8 cellular contexts compared by ENCODE assay signal in the genomic region with DNA sequence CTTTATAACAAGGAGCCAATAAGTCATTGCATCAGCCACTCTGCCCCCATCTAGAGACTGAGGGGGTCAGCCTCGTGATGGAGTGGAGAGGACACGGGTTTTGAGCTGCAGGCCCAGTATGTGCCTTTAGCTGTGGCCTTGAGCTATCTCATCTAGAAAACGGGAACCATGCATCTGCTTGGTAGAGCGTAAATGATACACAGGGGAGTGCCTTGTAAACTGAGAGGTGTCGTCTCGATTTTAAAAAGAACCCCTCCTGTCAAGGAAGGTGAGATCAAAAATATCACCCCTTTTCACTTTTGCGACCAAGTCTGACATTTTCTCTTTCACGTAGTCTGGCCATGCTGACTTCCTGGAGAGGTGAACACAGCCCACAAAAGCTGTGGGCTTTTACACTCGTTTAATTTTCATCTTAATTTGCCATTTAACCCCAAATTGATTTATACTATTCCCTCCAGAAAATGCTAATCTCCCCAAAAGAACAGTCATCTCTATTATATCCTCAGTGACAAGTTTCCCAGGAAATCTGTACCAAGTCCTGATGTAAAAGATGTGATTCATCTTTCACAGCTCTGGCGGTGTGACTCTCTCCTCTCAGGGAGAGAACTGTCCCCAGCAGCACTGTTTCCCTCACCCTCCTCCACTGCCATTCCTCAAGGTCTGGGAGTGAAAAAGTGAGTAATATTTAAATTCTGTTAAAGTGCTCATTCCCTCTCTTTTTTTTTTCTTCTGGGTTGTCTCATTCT. TPM values are rescaled to one million over a fixed set of nuclear protein-coding genes. Genes with fewer than 3 reads are reported as not detected.
DNase-seq lines count a peak whose midpoint lies in the region; ATAC-seq and TF ChIP-seq lines count a peak whose summit lies in the region.

No MANE protein-coding gene starts in this region.

- peak overlapping the region; percentile 89 for H3K27ac Mint-ChIP-seq in activated CD4-positive, alpha-beta T cell treated with anti-CD3 and anti-CD28 coated beads, Interleukin-2, amount 10 ng/mL, durations not matched to agents 7 days and 5 days
- peak overlapping the region; percentile 96 to 99 (median 99) for H3K27ac Mint-ChIP-seq in naive B cell

- TF ChIP-seq POLR2A in upper lobe of left lung (IDR thresholded peaks at IDR 0.05) = no peak

- CTCF ChIA-PET in activated CD4-positive, alpha-beta T cell treated with anti-CD3 and anti-CD28 coated beads, Interleukin-2, amount 10 ng/mL, durations not matched to agents 7 days and 5 days (lab: Charles Lee) = interaction anchor here (0.6 to 2.1 kb wide), 9 partner anchors 9 to 233 kb away, joined by 3 to 8 read pairs (median 3); partner anchors contain the start of gene NEMF
- CTCF ChIA-PET in HEK293T (lab: Yijun Ruan, JAX) = interaction anchor here (1.4 to 1.9 kb wide), 2 partner anchors 224 to 233 kb away, joined by 3 to 10 read pairs; partner anchors contain the start of gene NEMF

- H3K27me3 Mint-ChIP-seq in activated CD4-positive, alpha-beta T cell treated with anti-CD3 and anti-CD28 coated beads, Interleukin-2, amount 10 ng/mL, durations not matched to agents 7 days and 5 days = no peaks in the 10 kb centered on the region
- no peaks in the 10 kb centered on the region for H3K27me3 Mint-ChIP-seq in naive B cell

- no peaks in the 10 kb centered on the region for H3K9me3 ChIP-seq in upper lobe of left lung

- peaks cover 0 to 2% (median 0%) of the 10 kb centered on the region in 4 donors for H3K4me1 ChIP-seq in upper lobe of left lung

- peak; percentile 49 for DNase-seq in activated naive CD4-positive, alpha-beta T cell treated with Interleukin-2 at 50 U/mL for 16 hours
- DNase-seq in activated naive CD4-positive, alpha-beta T cell (lab: John Stamatoyannopoulos, UW) = no peak
- DNase-seq in activated CD4-positive, alpha-beta T cell treated with anti-CD3 and anti-CD28 coated beads, Interleukin-2, amount 10 ng/mL, durations not matched to agents 7 days and 5 days = no peak
- DNase-seq in naive B cell = peak; percentile 86
- no peak for DNase-seq in upper lobe of left lung
- no peak for DNase-seq in NCI-H187 (lab: John Stamatoyannopoulos, UW)
- no peak for DNase-seq in HEK293T (ENCODE audit: extremely low spot score)

- no peaks in the 10 kb centered on the region for H3K27me3 ChIP-seq in upper lobe of left lung

- H3K27ac ChIP-seq in upper lobe of left lung = no peak overlapping the region

- no peak for TF ChIP-seq EP300 in upper lobe of left lung (IDR thresholded peaks at IDR 0.05)

- peaks cover 95% of the 10 kb centered on the region for H3K4me1 Mint-ChIP-seq in activated CD4-positive, alpha-beta T cell treated with anti-CD3 and anti-CD28 coated beads, Interleukin-2, amount 10 ng/mL, durations not matched to agents 7 days and 5 days
- H3K4me1 Mint-ChIP-seq in naive B cell = peaks cover 63 to 87% (median 70%) of the 10 kb centered on the region in 3 donors

- no peak for TF ChIP-seq CTCF in upper lobe of left lung (IDR thresholded peaks at IDR 0.05)

- WGBS in upper lobe of left lung, 2 donors = 79 to 87% methylated on average over 10 of the region's 10 CpGs

- no peaks in the 10 kb centered on the region for H3K9me3 Mint-ChIP-seq in activated CD4-positive, alpha-beta T cell treated with anti-CD3 and anti-CD28 coated beads, Interleukin-2, amount 10 ng/mL, durations not matched to agents 7 days and 5 days
- H3K9me3 Mint-ChIP-seq in naive B cell = peaks cover 0 to 2% (median 0%) of the 10 kb centered on the region in 7 donors

- POLR2A ChIA-PET in activated CD4-positive, alpha-beta T cell treated with anti-CD3 and anti-CD28 coated beads, Interleukin-2, amount 10 ng/mL, durations not matched to agents 7 days and 5 days (lab: Charles Lee) = interaction anchor here (0.9 kb wide), 1 partner anchor 23 kb away, joined by 4 read pairs; no protein-coding TSS in a partner anchor
- POLR2A ChIA-PET in HEK293T (lab: Yijun Ruan, JAX) = interaction anchor here (1.0 kb wide), 1 partner anchor 218 kb away, joined by 3 read pairs; no protein-coding TSS in a partner anchor

- H3K4me3 ChIP-seq in upper lobe of left lung = no peak overlapping the region

- H3K36me3 ChIP-seq in upper lobe of left lung = peaks cover 0 to 8% (median 2%) of the 10 kb centered on the region in 4 donors

- peak overlapping the region; percentile 6 for H3K4me3 Mint-ChIP-seq in activated CD4-positive, alpha-beta T cell treated with anti-CD3 and anti-CD28 coated beads, Interleukin-2, amount 10 ng/mL, durations not matched to agents 7 days and 5 days
- peak overlapping the region; percentile 55 to 85 (median 74) for H3K4me3 Mint-ChIP-seq in naive B cell

- peaks cover 50% of the 10 kb centered on the region for H3K36me3 Mint-ChIP-seq in activated CD4-positive, alpha-beta T cell treated with anti-CD3 and anti-CD28 coated beads, Interleukin-2, amount 10 ng/mL, durations not matched to agents 7 days and 5 days (ENCODE audit: low read depth)
- peaks cover 5 to 11% of the 10 kb centered on the region in 2 donors for H3K36me3 Mint-ChIP-seq in naive B cell

- ATAC-seq in HG02973 (IDR thresholded peaks at IDR 0.05; ENCODE audit: unreplicated experiment) (peak; percentile 42), naive B cell (ENCODE audit: low read depth in 2 of 2) (peak; percentile 74 to 76), upper lobe of left lung (ENCODE audit: low FRiP score in 2 of 2) (no peak)

TF ChIP-seq in HEK293T, 16 proteins besides CTCF, POLR2A, EP300 and RAD21:
- no peak for TF ChIP-seq NFRKB (IDR thresholded peaks at IDR 0.05)
- TF ChIP-seq LEF1 (IDR thresholded peaks at IDR 0.05; ENCODE audit: borderline replicate concordance) = no peak
- no peak for TF ChIP-seq PKNOX1 (IDR thresholded peaks at IDR 0.05)
- TF ChIP-seq CTBP1 (IDR thresholded peaks at IDR 0.05; ENCODE audit: borderline replicate concordance) = no peak
- TF ChIP-seq L3MBTL2 (conservative IDR thresholded peaks at IDR 0.05) = no peak
- TF ChIP-seq TARDBP (IDR thresholded peaks at IDR 0.05) = no peak
- TF ChIP-seq BHLHE40 (IDR thresholded peaks at IDR 0.05; ENCODE audit: borderline replicate concordance) = no peak
- TF ChIP-seq FOXM1 (IDR thresholded peaks at IDR 0.05; ENCODE audit: borderline replicate concordance) = no peak
- no peak for TF ChIP-seq ELF4 (IDR thresholded peaks at IDR 0.05)
- TF ChIP-seq SUZ12 (IDR thresholded peaks at IDR 0.05) = no peak

RNA-seq across cellular contexts. Expression of gene VCPKMT, which starts 30.6 kb away (rescaled TPM):
- 10 to 100 TPM in 1 of 2 experiments, 1 to 10 TPM in 1; 9.8 to 11.3 TPM for total RNA-seq in activated CD4-positive, alpha-beta T cell treated with anti-CD3 and anti-CD28 coated beads, Interleukin-2, amount 10 ng/mL, durations not matched to agents 7 days and 5 days
- 10 to 100 TPM; 24.5 to 43.3 (median 36.5) TPM for polyA plus RNA-seq in naive B cell (ENCODE audit: low read depth in 6 of 6)
- 1 to 10 TPM; 3.0 to 9.9 (median 5.9) TPM for total RNA-seq in upper lobe of left lung

Comparison
In these comparisons a context has a peak if more than half of its experiments do, and no peak if none do; other contexts are left out.
1. DNase-seq: peak in activated naive CD4-positive, alpha-beta T cell treated with Interleukin-2 at 50 U/mL for 16 hours (single experiment) and naive B cell (single experiment); none in activated naive CD4-positive, alpha-beta T cell (0 of 4), activated CD4-positive, alpha-beta T cell treated with anti-CD3 and anti-CD28 coated beads, Interleukin-2, amount 10 ng/mL, durations not matched to agents 7 days and 5 days (single experiment), upper lobe of left lung (0 of 2), NCI-H187 (0 of 2) and HEK293T (single experiment).
2. ATAC-seq: peak in HG02973 (single experiment) and naive B cell (2 of 2); none in upper lobe of left lung (0 of 2).